In the genomic region with DNA sequence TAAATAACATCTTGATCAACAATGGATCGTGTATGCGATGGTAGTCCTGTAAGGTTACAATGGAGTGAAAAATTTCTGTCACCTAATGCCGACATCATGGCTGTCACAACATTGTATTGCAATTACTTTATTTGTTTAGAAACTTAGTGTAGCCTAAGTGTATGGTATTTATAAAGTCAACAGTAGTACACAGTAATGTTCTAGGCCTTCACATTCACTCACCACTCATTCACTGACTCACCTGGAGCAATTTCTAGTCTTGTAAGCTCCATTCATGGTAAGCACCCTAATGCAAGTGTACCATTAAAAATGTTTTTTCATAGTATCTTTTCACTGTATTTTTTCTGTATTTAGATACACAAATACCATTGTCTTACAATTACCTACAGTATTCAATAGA, we compare ENCODE assay signal across 20 cellular contexts. TPM values are rescaled to one million over a fixed set of nuclear protein-coding genes. Genes with fewer than 3 reads are reported as not detected.
DNase-seq lines count a peak whose midpoint lies in the region; ATAC-seq and TF ChIP-seq lines count a peak whose summit lies in the region.
"Had no signal": no experiment of that assay in that cellular context is flagged by ENCODE, and none has a peak within 500 bp of the region (broad histone marks: within the 10 kb centered on the region; RNA-seq: fewer than 3 reads in every experiment).

No MANE protein-coding gene starts in this region.

- H3K4me3 ChIP-seq in mammary epithelial cell (replicated peaks in 1 of 3; ENCODE audit: insufficient read depth in 1 of 3, low read depth in 2 of 3, low read length in 3 of 3) (no peak overlapping the region), left lung (no peak overlapping the region), upper lobe of right lung (no peak overlapping the region)
- H3K4me3 ChIP-seq: A549; BLaER1 treated with 17β-estradiol and CSF1 and Interleukin-3, amounts not matched to agents 10 nM and 100 nM; GM23248 had no signal

- H3K9me3 ChIP-seq in mammary epithelial cell (replicated peaks; ENCODE audit: insufficient read depth, low read length) (no peaks in the 10 kb centered on the region), left lung (no peaks in the 10 kb centered on the region), upper lobe of right lung (no peaks in the 10 kb centered on the region), T-helper 17 cell (ENCODE audit: control insufficient read depth, low read length, poor library complexity, severe bottlenecking) (no peaks in the 10 kb centered on the region)
- H3K9me3 ChIP-seq: A549, BE2C had no signal

- POLR2A ChIA-PET in MCF 10A (lab: Yijun Ruan, JAX) = no interaction called here

- no peaks in the 10 kb centered on the region for H3K36me3 ChIP-seq in mammary epithelial cell (ENCODE audit: insufficient read depth, low read length)
- no peaks in the 10 kb centered on the region for H3K36me3 ChIP-seq in left lung
- H3K36me3 ChIP-seq in upper lobe of right lung = no peaks in the 10 kb centered on the region
- H3K36me3 ChIP-seq: BE2C; BLaER1 treated with 17β-estradiol and CSF1 and Interleukin-3, amounts not matched to agents 10 nM and 100 nM had no signal

- H3K9me3 Mint-ChIP-seq in MCF 10A (ENCODE audit: unreplicated experiment) = no peaks in the 10 kb centered on the region
- H3K9me3 Mint-ChIP-seq: CD4-positive, alpha-beta T cell; CD8-positive, alpha-beta memory T cell had no signal

- BruUV-seq in mammary epithelial cell (replicated peaks; lab: Mats Ljungman, UMichigan) (no TSS peak), MCF 10A (replicated peaks; lab: Mats Ljungman, UMichigan) (no TSS peak)

- H3K9ac ChIP-seq in mammary epithelial cell (ENCODE audit: insufficient read depth, low read length) = no peak overlapping the region
- H3K9ac ChIP-seq: BLaER1 treated with 17β-estradiol and CSF1 and Interleukin-3, amounts not matched to agents 10 nM and 100 nM; GM23248 had no signal

- 91% methylated on average over 3 of the region's 3 CpGs for WGBS in mammary epithelial cell (ENCODE audit: low coverage, missing lambda C conversion rate)

- H3K27ac ChIP-seq in mammary epithelial cell (ENCODE audit: insufficient read depth, low read depth, low read length) (no peak overlapping the region), left lung (no peak overlapping the region), upper lobe of right lung (no peak overlapping the region)
- H3K27ac ChIP-seq: A549; BLaER1 treated with 17β-estradiol and CSF1 and Interleukin-3, amounts not matched to agents 10 nM and 100 nM; GM23248 had no signal

- H4K20me1 ChIP-seq in mammary epithelial cell (ENCODE audit: insufficient read depth, low read length) = no peaks in the 10 kb centered on the region
- H4K20me1 ChIP-seq: BLaER1 treated with 17β-estradiol and CSF1 and Interleukin-3, amounts not matched to agents 10 nM and 100 nM had no signal

- H3K79me2 ChIP-seq in mammary epithelial cell (ENCODE audit: insufficient read depth, low read length) = no peaks in the 10 kb centered on the region

- no peak overlapping the region for H2AFZ ChIP-seq in mammary epithelial cell (ENCODE audit: low read depth, low read length)
- H2AFZ ChIP-seq: GM23248 had no signal

- H3K27ac Mint-ChIP-seq in MCF 10A (ENCODE audit: low read depth, unreplicated experiment) (no peak overlapping the region), T-helper 17 cell (no peak overlapping the region)
- H3K27ac Mint-ChIP-seq: CD14-positive monocyte; CD4-positive, alpha-beta T cell; CD8-positive, alpha-beta memory T cell had no signal

- no peak overlapping the region for H3K4me2 ChIP-seq in mammary epithelial cell (ENCODE audit: insufficient read depth, low read depth, low read length)
- H3K4me2 ChIP-seq: A549; BLaER1 treated with 17β-estradiol and CSF1 and Interleukin-3, amounts not matched to agents 10 nM and 100 nM had no signal

- in situ Hi-C loops in mammary epithelial cell (cut with MboI; ENCODE audit: low sequenced_read_pairs in 2 of 2) = loop anchor here in 1 of 2 donors (25.0 kb wide), 1 partner anchor 281 kb away; no protein-coding TSS in a partner anchor

- H3K4me1 Mint-ChIP-seq in MCF 10A (ENCODE audit: insufficient read depth, unreplicated experiment) (no peaks in the 10 kb centered on the region), T-helper 17 cell (no peaks in the 10 kb centered on the region)
- H3K4me1 Mint-ChIP-seq: CD8-positive, alpha-beta memory T cell had no signal

- H3K27me3 ChIP-seq in mammary epithelial cell (ENCODE audit: insufficient read depth, low read length) (no peaks in the 10 kb centered on the region), left lung (no peaks in the 10 kb centered on the region), upper lobe of right lung (no peaks in the 10 kb centered on the region)
- H3K27me3 ChIP-seq: BE2C; BLaER1 treated with 17β-estradiol and CSF1 and Interleukin-3, amounts not matched to agents 10 nM and 100 nM had no signal

- H3K4me3 Mint-ChIP-seq in MCF 10A (ENCODE audit: unreplicated experiment) (no peak overlapping the region), T-helper 17 cell (no peak overlapping the region)
- H3K4me3 Mint-ChIP-seq: CD14-positive monocyte; CD4-positive, alpha-beta T cell; CD8-positive, alpha-beta memory T cell had no signal

- dilution Hi-C loops in mammary epithelial cell (cut with HindIII; ENCODE audit: low sequenced_read_pairs) = no loop called here

- ATAC-seq in left lung = peak; percentile 74
- peak; percentile 34 for ATAC-seq in upper lobe of right lung
- ATAC-seq in T-helper 17 cell = no peak
- ATAC-seq: A549 had no signal

- no peaks in the 10 kb centered on the region for H3K36me3 Mint-ChIP-seq in MCF 10A (ENCODE audit: insufficient read depth, unreplicated experiment)
- no peaks in the 10 kb centered on the region for H3K36me3 Mint-ChIP-seq in T-helper 17 cell (ENCODE audit: low read depth)
- H3K36me3 Mint-ChIP-seq: CD8-positive, alpha-beta memory T cell had no signal

- H3K27me3 Mint-ChIP-seq in MCF 10A (ENCODE audit: insufficient read depth, unreplicated experiment) (no peaks in the 10 kb centered on the region), T-helper 17 cell (peaks cover 2% of the 10 kb centered on the region)

- TF ChIP-seq CTCF in mammary epithelial cell (conservative IDR thresholded peaks at IDR 0.05 in 1 of 2, IDR thresholded peaks at IDR 0.05 in 1 of 2; ENCODE audit: extremely low read depth in 1 of 2, insufficient read depth in 1 of 2, low read depth in 1 of 2, low read length in 2 of 2) = no peak
- TF ChIP-seq CTCF in MCF 10A (IDR thresholded peaks at IDR 0.05; ENCODE audit: unreplicated experiment) = no peak
- TF ChIP-seq CTCF in left lung (IDR thresholded peaks at IDR 0.05) = no peak
- no peak for TF ChIP-seq CTCF in upper lobe of right lung (IDR thresholded peaks at IDR 0.05)

- intact Hi-C loops in mammary epithelial cell (cut with micrococcal nuclease) (no loop called here), MCF 10A (cut with micrococcal nuclease) (no loop called here), left lung (cut with DNase I) (no loop called here), upper lobe of right lung (cut with DNase I) (no loop called here)

- CTCF ChIA-PET in mammary epithelial cell (lab: Charles Lee; ENCODE audit: low non-redundant PET) (no interaction called here), MCF 10A (lab: Yijun Ruan, JAX) (interaction anchor here (0.6 to 2.7 kb wide), 2 partner anchors 9 to 268 kb away, joined by 3 to 9 read pairs; no protein-coding TSS in a partner anchor)

- H3K4me1 ChIP-seq in mammary epithelial cell (ENCODE audit: insufficient read depth, low read length) = no peaks in the 10 kb centered on the region
- H3K4me1 ChIP-seq in left lung = no peaks in the 10 kb centered on the region
- H3K4me1 ChIP-seq in upper lobe of right lung = no peaks in the 10 kb centered on the region
- H3K4me1 ChIP-seq: A549, BE2C had no signal

- DNase-seq in mammary epithelial cell (peak; percentile 12), MCF 10A (ENCODE audit: unreplicated experiment) (no peak), left lung (no peak), upper lobe of right lung (no peak), NCI-H1417 treated with DMSO at 0.1 percent for 48 hours (lab: John Stamatoyannopoulos, UW) (no peak), T-helper 17 cell (no peak)
- DNase-seq: 8988T; ACHN; AML-193; BE2C; CD4-positive, alpha-beta T cell; CD8-positive, alpha-beta memory T cell; DMS 273 treated with DMSO at 0.1 percent for 48 hours; DND-41; GM23248; H7; HCEC 1CT had no signal

RNA-seq across cellular contexts. Expression of a gene that starts 58.5 kb away (rescaled TPM):
- under 1 TPM in 1 of 2 donors, not detected in 1; 0.33 TPM for total RNA-seq in mammary epithelial cell
- polyA plus RNA-seq in mammary epithelial cell = not detected
- not detected for polyA minus RNA-seq in mammary epithelial cell
- not detected in 2 replicates for total RNA-seq in MCF 10A (2022)
- total RNA-seq in left lung = under 1 TPM; 0.09 to 0.39 TPM
- not detected for total RNA-seq in upper lobe of right lung
- total RNA-seq in T-helper 17 cell = not detected
- total RNA-seq: CD4-positive, alpha-beta T cell; CD8-positive, alpha-beta memory T cell; GM23248 had no signal
- polyA plus RNA-seq: A549; CD14-positive monocyte; CD8-positive, alpha-beta memory T cell; GM23248 had no signal
